ENCODE assay signal across 1 cellular context in genomic region chr18:63883617-63884016, GRCh38.
TF ChIP-seq lines count a peak whose summit lies in the region.

No MANE protein-coding gene starts in this region.

TF ChIP-seq in GM23338, 12 proteins besides CTCF, POLR2A, EP300 and RAD21 (continued from another document):
- TF ChIP-seq ZNF462 (CRISPR knock-in tag; IDR thresholded peaks at IDR 0.05) (no peak), ZNF331 (CRISPR knock-in tag; IDR thresholded peaks at IDR 0.05; ENCODE audit: low read depth) (no peak), ETS1 (IDR thresholded peaks at IDR 0.05) (no peak), CREB1 (CRISPR knock-in tag; IDR thresholded peaks at IDR 0.05; ENCODE audit: low read depth) (no peak), STAT1 (IDR thresholded peaks at IDR 0.05; ENCODE audit: unreplicated experiment) (no peak), EZH2 (IDR thresholded peaks at IDR 0.05; ENCODE audit: low read depth, unreplicated experiment) (no peak)
